In the genomic region with DNA sequence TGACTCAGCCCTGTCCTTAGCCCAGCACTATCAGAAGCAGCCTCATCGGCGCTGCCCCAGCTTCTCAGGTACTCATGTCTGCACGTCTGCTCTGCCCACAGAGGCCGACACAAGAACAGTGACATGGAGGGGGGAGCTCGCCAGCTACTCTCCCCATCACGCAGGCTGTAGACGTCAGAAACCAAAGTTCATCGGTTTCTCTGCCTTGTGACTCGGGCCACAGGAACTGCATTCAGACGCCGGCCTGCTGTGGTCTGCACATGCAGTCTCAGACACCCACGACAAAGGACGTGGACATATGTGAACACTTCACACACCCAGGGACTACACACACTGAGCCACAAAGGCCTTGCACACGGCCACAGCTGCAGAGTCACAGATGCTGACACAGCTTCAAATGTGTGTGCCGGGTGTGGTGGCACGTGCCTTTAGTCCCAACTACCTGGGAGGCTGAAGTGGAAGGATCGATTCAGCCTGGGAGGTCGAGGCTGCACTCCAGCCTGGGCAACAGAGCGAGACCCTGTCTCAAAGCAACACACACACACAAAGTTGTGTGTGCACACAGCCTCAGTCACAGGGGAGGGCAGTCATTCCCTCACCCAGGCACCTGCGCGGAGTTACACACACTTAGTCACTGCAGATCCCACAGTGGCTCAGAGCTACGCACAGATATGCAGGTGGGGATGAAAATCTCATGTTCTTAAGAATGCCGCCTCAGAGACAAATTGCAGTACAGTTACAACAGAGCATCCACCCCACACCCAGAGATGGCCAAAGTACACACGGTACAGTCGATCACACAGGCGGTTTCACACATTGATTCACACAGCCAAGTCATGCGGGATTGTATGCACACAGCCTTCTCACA, we compare ENCODE assay signal across 8 cellular contexts. TPM values are rescaled to one million over a fixed set of nuclear protein-coding genes. Genes with fewer than 3 reads are reported as not detected.
DNase-seq lines count a peak whose midpoint lies in the region; ATAC-seq and TF ChIP-seq lines count a peak whose summit lies in the region.

No MANE protein-coding gene starts in this region.

- no peak overlapping the region for H2AFZ ChIP-seq in neuron (ENCODE audit: low read depth, low read length)

- H3K4me3 ChIP-seq in NB4 (ENCODE audit: low read depth, low read length) (peak overlapping the region; percentile 30), neuron (ENCODE audit: low read length) (peak overlapping the region; percentile 50), testis (peak overlapping the region; percentile 54 to 62)

- WGBS in testis, 2 donors: 46 to 55% methylated on average over 6 to 25 of the region's 27 CpGs

- H3K36me3 ChIP-seq in neuron (ENCODE audit: insufficient read depth, low read length): peaks cover 3% of the 10 kb centered on the region
- H3K36me3 ChIP-seq in testis (ENCODE audit: low read depth, missing control alignments): no peaks in the 10 kb centered on the region

- intact Hi-C loops in testis (cut with DNase I; ENCODE audit: low total_unique reads): no loop called here

- DNase-seq in NB4 (ENCODE audit: low read depth): peak; percentile 72
- peak; percentile 81 for DNase-seq in activated CD8-positive, alpha-beta memory T cell treated with anti-CD3 and anti-CD28 coated beads, Interleukin-2, amount 50 U/mL, for 4 hours
- peak; percentile 67 for DNase-seq in testis
- no peak for DNase-seq in globus pallidus (ENCODE audit: low spot score)

- peak overlapping the region; percentile 95 to 97 for H3K27ac ChIP-seq in testis

- in situ Hi-C loops in GM18951 (cut with MboI; ENCODE audit: low sequenced_read_pairs, unreplicated experiment): no loop called here

- H3K9me3 ChIP-seq in neuron (ENCODE audit: low read length) (no peaks in the 10 kb centered on the region), testis (no peaks in the 10 kb centered on the region)

- H3K27me3 ChIP-seq in neuron (ENCODE audit: insufficient read depth, low read length) (no peaks in the 10 kb centered on the region), testis (no peaks in the 10 kb centered on the region)

- ATAC-seq in esophagus mucosa (peak; percentile 27), GM21381 (IDR thresholded peaks at IDR 0.05; ENCODE audit: unreplicated experiment) (no peak)

- TF ChIP-seq POLR2A in GM18951 (IDR thresholded peaks at IDR 0.05; ENCODE audit: extremely low read depth, insufficient read depth, insufficient read length) (peak; percentile 46), NB4 (IDR thresholded peaks at IDR 0.05; ENCODE audit: extremely low read depth, insufficient read length) (no peak), testis (IDR thresholded peaks at IDR 0.05) (no peak)

- H3K4me1 ChIP-seq in neuron (ENCODE audit: insufficient read depth, low read length) (peaks cover 30% of the 10 kb centered on the region), testis (peaks cover 46% of the 10 kb centered on the region)

- no peak for TF ChIP-seq CTCF in NB4 (IDR thresholded peaks at IDR 0.05; ENCODE audit: low read depth, low read length)
- no peak for TF ChIP-seq CTCF in testis (IDR thresholded peaks at IDR 0.05)

RNA-seq across cellular contexts. Expression of gene ZFP36, which starts 4.9 kb away (rescaled TPM):
- total RNA-seq in esophagus mucosa: 141 TPM
- 10 to 100 TPM; 46.4 to 90.9 TPM for total RNA-seq in testis
- polyA plus RNA-seq in testis (ENCODE audit: insufficient read depth, low read depth, low replicate concordance): 77.7 TPM

RNA-seq across cellular contexts. Expression of gene MED29, which starts 10.6 kb away (rescaled TPM):
- total RNA-seq in esophagus mucosa (21.4 TPM), testis (10 to 100 TPM; 46.1 to 53.5 TPM)
- 38.9 TPM for polyA plus RNA-seq in testis (ENCODE audit: insufficient read depth, low read depth, low replicate concordance)

RNA-seq across cellular contexts. Expression of gene PLEKHG2, which starts 10.7 kb away (rescaled TPM):
- total RNA-seq in esophagus mucosa (12.8 TPM), testis (10 to 100 TPM; 22.6 to 32.8 TPM)
- polyA plus RNA-seq in testis (ENCODE audit: insufficient read depth, low read depth, low replicate concordance): 29.2 TPM

RNA-seq across cellular contexts. Expression of gene PAF1, which starts 10.9 kb away (rescaled TPM):
- total RNA-seq in esophagus mucosa (29.5 TPM), testis (10 to 100 TPM; 70.7 to 74.6 TPM)
- 154 TPM for polyA plus RNA-seq in testis (ENCODE audit: insufficient read depth, low read depth, low replicate concordance)

RNA-seq across cellular contexts. Expression of gene RPS16, which starts 34.0 kb away (rescaled TPM):
- total RNA-seq in esophagus mucosa: 2,374 TPM
- total RNA-seq in testis: 1,000 to 10,000 TPM in 1 of 2 donors, 100 to 1,000 TPM in 1; 628 to 1,122 TPM
- polyA plus RNA-seq in testis (ENCODE audit: insufficient read depth, low read depth, low replicate concordance): 1,146 TPM
